Comparison of ENCODE assay signal across 9 cellular contexts in the genomic region with DNA sequence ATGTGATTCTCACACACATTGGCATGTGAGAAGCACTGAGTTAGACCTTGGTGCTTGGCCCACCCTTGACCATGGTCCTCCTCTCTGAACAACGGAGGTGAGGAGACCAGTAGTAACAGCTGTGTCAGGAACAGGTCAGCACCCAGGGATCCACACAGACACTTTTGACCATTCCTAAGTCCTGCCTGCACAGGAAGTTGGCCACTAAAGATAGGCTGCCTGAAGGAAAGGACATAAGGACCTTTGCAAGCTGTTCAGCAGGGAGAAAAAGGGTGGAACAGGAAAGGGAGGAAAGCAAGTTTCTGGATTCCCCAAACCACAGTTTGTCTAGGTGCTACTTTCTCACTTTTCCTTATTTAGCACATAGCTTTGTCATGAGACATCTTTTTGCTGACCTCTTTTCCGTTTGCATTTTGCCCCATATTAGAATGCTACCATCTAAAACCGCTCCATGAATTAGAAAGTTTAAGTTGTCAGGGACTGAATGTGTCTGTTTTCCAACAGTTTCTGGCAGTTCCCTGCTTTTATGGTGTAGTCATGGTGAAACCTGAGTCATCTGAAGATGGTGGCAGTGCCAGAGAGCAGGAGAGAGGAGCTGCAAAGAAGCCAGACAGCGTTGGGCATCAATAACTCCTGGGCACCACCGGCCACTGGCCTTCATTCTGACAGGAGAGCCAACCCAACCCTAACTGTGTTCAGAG. TPM values are rescaled to one million over a fixed set of nuclear protein-coding genes. Genes with fewer than 3 reads are reported as not detected.
DNase-seq lines count a peak whose midpoint lies in the region; ATAC-seq and FAIRE-seq lines count a peak whose summit lies in the region.
"Had no signal": no experiment of that assay in that cellular context is flagged by ENCODE, and none has a peak within 500 bp of the region (broad histone marks: within the 10 kb centered on the region; RNA-seq: fewer than 3 reads in every experiment).

No MANE protein-coding gene starts in this region.

- H3K27me3 Mint-ChIP-seq in activated CD4-positive, alpha-beta T cell treated with anti-CD3 and anti-CD28 coated beads, Interleukin-2, amount 10 ng/mL, durations not matched to agents 7 days and 5 days = peaks cover 3% of the 10 kb centered on the region
- peaks cover 15% of the 10 kb centered on the region for H3K27me3 Mint-ChIP-seq in activated naive CD8-positive, alpha-beta T cell

- no peak overlapping the region for H3K9ac ChIP-seq in iPS-15b (ENCODE audit: low read depth, low read length)

- peak overlapping the region; percentile 89 for H3K27ac Mint-ChIP-seq in activated CD4-positive, alpha-beta T cell treated with anti-CD3 and anti-CD28 coated beads, Interleukin-2, amount 10 ng/mL, durations not matched to agents 7 days and 5 days
- peak overlapping the region; percentile 97 for H3K27ac Mint-ChIP-seq in activated naive CD8-positive, alpha-beta T cell

- peaks cover 3% of the 10 kb centered on the region for H3K9me3 Mint-ChIP-seq in activated CD4-positive, alpha-beta T cell treated with anti-CD3 and anti-CD28 coated beads, Interleukin-2, amount 10 ng/mL, durations not matched to agents 7 days and 5 days
- H3K9me3 Mint-ChIP-seq in activated naive CD8-positive, alpha-beta T cell (ENCODE audit: low read depth) = no peaks in the 10 kb centered on the region

- POLR2A ChIA-PET in activated CD4-positive, alpha-beta T cell treated with anti-CD3 and anti-CD28 coated beads, Interleukin-2, amount 10 ng/mL, durations not matched to agents 7 days and 5 days (lab: Charles Lee) = no interaction called here

- peaks cover 9% of the 10 kb centered on the region for H3K27me3 ChIP-seq in iPS-15b (ENCODE audit: control insufficient read depth, insufficient read depth, low read length)

- peaks cover 38% of the 10 kb centered on the region for H3K4me1 Mint-ChIP-seq in activated CD4-positive, alpha-beta T cell treated with anti-CD3 and anti-CD28 coated beads, Interleukin-2, amount 10 ng/mL, durations not matched to agents 7 days and 5 days
- peaks cover 36% of the 10 kb centered on the region for H3K4me1 Mint-ChIP-seq in activated naive CD8-positive, alpha-beta T cell (ENCODE audit: low read depth)

- no peak for FAIRE-seq in GM19239 (lab: Jason Lieb, UNC)

- CTCF ChIA-PET in activated CD4-positive, alpha-beta T cell treated with anti-CD3 and anti-CD28 coated beads, Interleukin-2, amount 10 ng/mL, durations not matched to agents 7 days and 5 days (lab: Charles Lee) = interaction anchor here (0.6 kb wide), 1 partner anchor 17 kb away, joined by 3 read pairs; no protein-coding TSS in a partner anchor

- DNase-seq in activated CD4-positive, alpha-beta T cell treated with anti-CD3 and anti-CD28 coated beads, Interleukin-2, amount 10 ng/mL, durations not matched to agents 7 days and 5 days = peak; percentile 12
- DNase-seq in activated CD4-positive, alpha-beta T cell treated with anti-CD3 and anti-CD28 coated beads, Interleukin-2, amount 50 U/mL, for 1 hour = no peak
- peak; percentile 58 for DNase-seq in superior temporal gyrus (ENCODE audit: extremely low spot score)
- DNase-seq in activated effector memory CD4-positive, alpha-beta T cell treated with Interleukin-2 at 50 U/mL for 16 hours = no peak
- DNase-seq in GM19239 (ENCODE audit: insufficient read length, low spot score) = no peak

- H3K4me3 Mint-ChIP-seq in activated CD4-positive, alpha-beta T cell treated with anti-CD3 and anti-CD28 coated beads, Interleukin-2, amount 10 ng/mL, durations not matched to agents 7 days and 5 days = peak overlapping the region; percentile 87
- H3K4me3 Mint-ChIP-seq in activated naive CD8-positive, alpha-beta T cell = peak overlapping the region; percentile 91

- peaks cover 20% of the 10 kb centered on the region for H3K36me3 Mint-ChIP-seq in activated CD4-positive, alpha-beta T cell treated with anti-CD3 and anti-CD28 coated beads, Interleukin-2, amount 10 ng/mL, durations not matched to agents 7 days and 5 days (ENCODE audit: low read depth)
- peaks cover 10% of the 10 kb centered on the region for H3K36me3 Mint-ChIP-seq in activated naive CD8-positive, alpha-beta T cell

- no peaks in the 10 kb centered on the region for H3K9me3 ChIP-seq in iPS-15b (ENCODE audit: control insufficient read depth, insufficient read depth, low read length)
- H3K9me3 ChIP-seq: neutrophil had no signal

- no peak for ATAC-seq in HG03520 (IDR thresholded peaks at IDR 0.05; ENCODE audit: unreplicated experiment)

- H3K4me1 ChIP-seq in iPS-15b (ENCODE audit: control insufficient read depth, insufficient read depth, low read length) = peaks cover 7% of the 10 kb centered on the region

- peak overlapping the region; percentile 69 for H3K4me3 ChIP-seq in iPS-15b (ENCODE audit: low read depth, low read length)

- no peaks in the 10 kb centered on the region for H3K36me3 ChIP-seq in iPS-15b (ENCODE audit: control insufficient read depth, insufficient read depth, low read length)
- H3K36me3 ChIP-seq: neutrophil had no signal

RNA-seq across cellular contexts. Expression of a gene that starts 1.1 kb away (rescaled TPM):
- total RNA-seq in activated CD4-positive, alpha-beta T cell treated with anti-CD3 and anti-CD28 coated beads, Interleukin-2, amount 10 ng/mL, durations not matched to agents 7 days and 5 days = 10 to 100 TPM; 10.8 to 11.3 TPM

RNA-seq across cellular contexts. Expression of a gene that starts 41.1 kb away (rescaled TPM):
- total RNA-seq in activated CD4-positive, alpha-beta T cell treated with anti-CD3 and anti-CD28 coated beads, Interleukin-2, amount 10 ng/mL, durations not matched to agents 7 days and 5 days = 1 to 10 TPM; 5.1 to 5.4 TPM

Comparison
In these comparisons a context has a peak if more than half of its experiments do, and no peak if none do; other contexts are left out.
1. DNase-seq: peak in activated CD4-positive, alpha-beta T cell treated with anti-CD3 and anti-CD28 coated beads, Interleukin-2, amount 10 ng/mL, durations not matched to agents 7 days and 5 days (single experiment) and superior temporal gyrus (single experiment); none in activated CD4-positive, alpha-beta T cell treated with anti-CD3 and anti-CD28 coated beads, Interleukin-2, amount 50 U/mL, for 1 hour (single experiment), activated effector memory CD4-positive, alpha-beta T cell treated with Interleukin-2 at 50 U/mL for 16 hours (single experiment) and GM19239 (single experiment).